ENCODE assay signal across 8 cellular contexts in the genomic region with DNA sequence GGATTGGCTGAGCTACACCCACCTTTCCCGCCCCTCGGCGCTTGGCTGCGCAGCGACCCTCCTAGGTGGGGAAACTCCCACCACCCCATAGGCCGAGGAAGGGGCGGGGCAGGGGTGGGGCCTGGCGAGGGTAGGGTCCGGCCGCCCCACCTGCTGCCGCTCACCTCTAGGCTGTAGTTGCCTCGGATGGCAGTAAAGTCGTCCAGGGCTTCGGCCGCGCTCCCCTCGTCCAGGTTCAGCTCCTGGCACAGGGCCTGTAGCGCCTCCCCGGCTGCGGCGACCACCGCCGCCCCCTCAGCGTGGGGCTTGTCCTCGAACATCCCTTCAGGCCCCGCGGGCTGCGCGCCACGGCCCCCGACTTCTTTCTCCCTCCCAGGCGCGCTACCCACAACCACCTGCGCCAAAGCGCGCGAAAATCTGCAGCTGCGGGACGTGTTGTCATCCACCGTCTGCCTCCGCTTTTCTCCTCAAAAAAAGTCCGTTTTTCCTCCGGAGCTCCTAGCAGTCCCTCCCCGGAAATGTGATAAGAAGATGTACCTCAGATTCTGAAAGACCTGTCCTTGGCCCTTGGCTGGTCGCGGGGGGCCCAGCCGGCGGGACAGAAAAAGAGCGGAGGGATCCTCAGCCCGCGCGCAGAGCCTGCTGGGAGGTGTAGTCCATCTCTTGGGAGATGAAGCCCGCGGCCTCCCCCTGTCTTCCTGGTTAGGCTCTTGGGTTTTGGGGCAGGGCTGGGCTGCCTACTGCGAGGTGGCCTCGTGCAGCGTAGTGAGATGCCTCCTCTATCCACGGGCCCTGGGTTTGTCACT. TPM values are rescaled to one million over a fixed set of nuclear protein-coding genes. Genes with fewer than 3 reads are reported as not detected.
DNase-seq lines count a peak whose midpoint lies in the region; TF ChIP-seq lines count a peak whose summit lies in the region.

A gene with protein sequence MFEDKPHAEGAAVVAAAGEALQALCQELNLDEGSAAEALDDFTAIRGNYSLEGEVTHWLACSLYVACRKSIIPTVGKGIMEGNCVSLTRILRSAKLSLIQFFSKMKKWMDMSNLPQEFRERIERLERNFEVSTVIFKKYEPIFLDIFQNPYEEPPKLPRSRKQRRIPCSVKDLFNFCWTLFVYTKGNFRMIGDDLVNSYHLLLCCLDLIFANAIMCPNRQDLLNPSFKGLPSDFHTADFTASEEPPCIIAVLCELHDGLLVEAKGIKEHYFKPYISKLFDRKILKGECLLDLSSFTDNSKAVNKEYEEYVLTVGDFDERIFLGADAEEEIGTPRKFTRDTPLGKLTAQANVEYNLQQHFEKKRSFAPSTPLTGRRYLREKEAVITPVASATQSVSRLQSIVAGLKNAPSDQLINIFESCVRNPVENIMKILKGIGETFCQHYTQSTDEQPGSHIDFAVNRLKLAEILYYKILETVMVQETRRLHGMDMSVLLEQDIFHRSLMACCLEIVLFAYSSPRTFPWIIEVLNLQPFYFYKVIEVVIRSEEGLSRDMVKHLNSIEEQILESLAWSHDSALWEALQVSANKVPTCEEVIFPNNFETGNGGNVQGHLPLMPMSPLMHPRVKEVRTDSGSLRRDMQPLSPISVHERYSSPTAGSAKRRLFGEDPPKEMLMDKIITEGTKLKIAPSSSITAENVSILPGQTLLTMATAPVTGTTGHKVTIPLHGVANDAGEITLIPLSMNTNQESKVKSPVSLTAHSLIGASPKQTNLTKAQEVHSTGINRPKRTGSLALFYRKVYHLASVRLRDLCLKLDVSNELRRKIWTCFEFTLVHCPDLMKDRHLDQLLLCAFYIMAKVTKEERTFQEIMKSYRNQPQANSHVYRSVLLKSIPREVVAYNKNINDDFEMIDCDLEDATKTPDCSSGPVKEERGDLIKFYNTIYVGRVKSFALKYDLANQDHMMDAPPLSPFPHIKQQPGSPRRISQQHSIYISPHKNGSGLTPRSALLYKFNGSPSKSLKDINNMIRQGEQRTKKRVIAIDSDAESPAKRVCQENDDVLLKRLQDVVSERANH (minus strand): TSS at position 389 of the 806 bp plus-strand sequence. CDS start 69 bp downstream, at position 320.

- H3K9ac ChIP-seq in SK-N-MC (ENCODE audit: insufficient read length): peak within 1 kb of the TSS; percentile 97

- DNase-seq in GDM1 (lab: John Stamatoyannopoulos, UW): peak; percentile 81
- peak; percentile 80 for DNase-seq in HEK293T (ENCODE audit: extremely low spot score)
- DNase-seq in NAMALWA (ENCODE audit: low spot score): peak; percentile 93
- peak; percentile 64 for DNase-seq in SK-N-MC (ENCODE audit: low read depth, low spot score)
- DNase-seq in activated naive CD4-positive, alpha-beta T cell treated with anti-CD3 and anti-CD28 coated beads, Interleukin-2, amount 10 ng/mL, durations not matched to agents 7 days and 5 days: peak; percentile 91
- peak; percentile 39 for DNase-seq in glomerular endothelial cell (ENCODE audit: extremely low read depth, low read depth, low spot score)
- peak; percentile 87 for DNase-seq in occipital lobe (lab: John Stamatoyannopoulos, UW)

- H3K27ac ChIP-seq in SK-N-MC: peak within 1 kb of the TSS; percentile 96
- H3K27ac ChIP-seq in temporal lobe (ENCODE audit: low read depth, low read length): no peak within 1 kb of the TSS

- no peaks in the 10 kb centered on the region for H3K9me3 ChIP-seq in SK-N-MC (ENCODE audit: low read depth, low read length)

- H3K36me3 Mint-ChIP-seq in activated naive CD4-positive, alpha-beta T cell treated with anti-CD3 and anti-CD28 coated beads, Interleukin-2, amount 10 ng/mL, durations not matched to agents 7 days and 5 days: peaks cover 30% of the 10 kb centered on the region

- CTCF ChIA-PET in HEK293T (lab: Yijun Ruan, JAX): interaction anchor here (0.9 kb wide), 1 partner anchor 96 kb away, joined by 3 read pairs; no protein-coding TSS in a partner anchor
- CTCF ChIA-PET in activated naive CD4-positive, alpha-beta T cell treated with anti-CD3 and anti-CD28 coated beads, Interleukin-2, amount 10 ng/mL, durations not matched to agents 7 days and 5 days (lab: Charles Lee): interaction anchor here (0.6 to 1.6 kb wide), 10 partner anchors 13 to 322 kb away, joined by 3 to 9 read pairs (median 4); a partner anchor contains a TSS

- peaks cover 30% of the 10 kb centered on the region; the same call in 1 of the 2 replicates for H3K36me3 ChIP-seq in SK-N-MC (ENCODE audit: insufficient read depth, low read length)

- H3K4me1 Mint-ChIP-seq in activated naive CD4-positive, alpha-beta T cell treated with anti-CD3 and anti-CD28 coated beads, Interleukin-2, amount 10 ng/mL, durations not matched to agents 7 days and 5 days: peaks cover 47% of the 10 kb centered on the region

- H3K4me3 ChIP-seq in SK-N-MC: peak within 1 kb of the TSS; percentile 82

- H3K9me3 Mint-ChIP-seq in activated naive CD4-positive, alpha-beta T cell treated with anti-CD3 and anti-CD28 coated beads, Interleukin-2, amount 10 ng/mL, durations not matched to agents 7 days and 5 days: no peaks in the 10 kb centered on the region

- peak within 1 kb of the TSS; percentile 98 for H3K4me3 Mint-ChIP-seq in activated naive CD4-positive, alpha-beta T cell treated with anti-CD3 and anti-CD28 coated beads, Interleukin-2, amount 10 ng/mL, durations not matched to agents 7 days and 5 days

- POLR2A ChIA-PET in HEK293T (lab: Yijun Ruan, JAX): interaction anchor here (0.9 to 2.7 kb wide), 15 partner anchors 9 to 83 kb away, joined by 3 to 31 read pairs (median 6); a partner anchor contains a TSS

- H3K27ac Mint-ChIP-seq in activated naive CD4-positive, alpha-beta T cell treated with anti-CD3 and anti-CD28 coated beads, Interleukin-2, amount 10 ng/mL, durations not matched to agents 7 days and 5 days: peak within 1 kb of the TSS; percentile 99

- peaks cover 17% of the 10 kb centered on the region for H3K27me3 Mint-ChIP-seq in activated naive CD4-positive, alpha-beta T cell treated with anti-CD3 and anti-CD28 coated beads, Interleukin-2, amount 10 ng/mL, durations not matched to agents 7 days and 5 days

TF ChIP-seq in HEK293T, 16 proteins besides CTCF, POLR2A, EP300 and RAD21:
- peak; percentile 81 for TF ChIP-seq SUZ12 (IDR thresholded peaks at IDR 0.05)
- no peak for TF ChIP-seq FOXA1 (IDR thresholded peaks at IDR 0.05)
- 0 out of 2 replicates have a peak, but pooled peaks have one; percentile 18 for TF ChIP-seq HDGF (IDR thresholded peaks at IDR 0.05; ENCODE audit: borderline replicate concordance)
- TF ChIP-seq, protein P1, sequence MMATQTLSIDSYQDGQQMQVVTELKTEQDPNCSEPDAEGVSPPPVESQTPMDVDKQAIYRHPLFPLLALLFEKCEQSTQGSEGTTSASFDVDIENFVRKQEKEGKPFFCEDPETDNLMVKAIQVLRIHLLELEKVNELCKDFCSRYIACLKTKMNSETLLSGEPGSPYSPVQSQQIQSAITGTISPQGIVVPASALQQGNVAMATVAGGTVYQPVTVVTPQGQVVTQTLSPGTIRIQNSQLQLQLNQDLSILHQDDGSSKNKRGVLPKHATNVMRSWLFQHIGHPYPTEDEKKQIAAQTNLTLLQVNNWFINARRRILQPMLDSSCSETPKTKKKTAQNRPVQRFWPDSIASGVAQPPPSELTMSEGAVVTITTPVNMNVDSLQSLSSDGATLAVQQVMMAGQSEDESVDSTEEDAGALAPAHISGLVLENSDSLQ (IDR thresholded peaks at IDR 0.05): 0 out of 2 replicates have a peak, but pooled peaks have one; percentile 26
- TF ChIP-seq TARDBP (IDR thresholded peaks at IDR 0.05): no peak; the same call in 1 of the 2 replicates
- peak; percentile 76 for TF ChIP-seq ELF4 (IDR thresholded peaks at IDR 0.05)
- peak; percentile 76 for TF ChIP-seq CTBP1 (IDR thresholded peaks at IDR 0.05; ENCODE audit: borderline replicate concordance)
- peak; percentile 86 for TF ChIP-seq NFRKB (IDR thresholded peaks at IDR 0.05)
- TF ChIP-seq BHLHE40 (IDR thresholded peaks at IDR 0.05; ENCODE audit: borderline replicate concordance): no peak
- TF ChIP-seq LEF1 (IDR thresholded peaks at IDR 0.05; ENCODE audit: borderline replicate concordance): no peak
- peak; percentile 99 for TF ChIP-seq L3MBTL2 (conservative IDR thresholded peaks at IDR 0.05)
- no peak for TF ChIP-seq SP1 (IDR thresholded peaks at IDR 0.05)
- no peak for TF ChIP-seq ZNF384 (IDR thresholded peaks at IDR 0.05)
- peak; percentile 46; the same call in 1 of the 2 replicates for TF ChIP-seq ARNT (IDR thresholded peaks at IDR 0.05)
- peak; percentile 69; the same call in 1 of the 2 replicates for TF ChIP-seq FOXK2 (IDR thresholded peaks at IDR 0.05)
- TF ChIP-seq FOXM1 (IDR thresholded peaks at IDR 0.05; ENCODE audit: borderline replicate concordance): no peak

RNA-seq across cellular contexts. Expression of the gene that starts here (rescaled TPM):
- total RNA-seq in glomerular endothelial cell (3.8 and 4.3 TPM in 2 replicates), occipital lobe (28.5 TPM), temporal lobe (12.8 TPM)

Comparison
In these comparisons a context has a peak if more than half of its experiments do, and no peak if none do; other contexts are left out.
1. DNase-seq: peak in every context shown above with its lines; median percentile 93 in NAMALWA; 91 in activated naive CD4-positive, alpha-beta T cell treated with anti-CD3 and anti-CD28 coated beads, Interleukin-2, amount 10 ng/mL, durations not matched to agents 7 days and 5 days; 87 in occipital lobe; 81 in GDM1; 80 in HEK293T; 64 in SK-N-MC; 39 in glomerular endothelial cell.